Comparison of ENCODE assay signal across 29 cellular contexts in genomic region chr19:17004386-17004785, GRCh38. TPM values are rescaled to one million over a fixed set of nuclear protein-coding genes. Genes with fewer than 3 reads are reported as not detected.
"Had no signal": no experiment of that assay in that cellular context is flagged by ENCODE, and none has a peak within 500 bp of the region (broad histone marks: within the 10 kb centered on the region; RNA-seq: fewer than 3 reads in every experiment).

No MANE protein-coding gene starts in this region.

- H3K27me3 ChIP-seq: colonic mucosa, gastrocnemius medialis, heart right ventricle, left lung had no signal

- FAIRE-seq: endometrium, islet of Langerhans, keratinocyte had no signal

- H3K4me1 ChIP-seq: colonic mucosa, esophagus squamous epithelium, gastrocnemius medialis, heart right ventricle, left lung, lower lobe of right lung had no signal

- H3K36me3 Mint-ChIP-seq: naive B cell had no signal

- H3K9me3 ChIP-seq: colonic mucosa, esophagus squamous epithelium, gastrocnemius medialis, left lung, lower lobe of right lung, mucosa of descending colon had no signal

- H3K27ac ChIP-seq: colonic mucosa, epithelial cell of prostate, esophagus squamous epithelium, gastrocnemius medialis, heart right ventricle, left lung, lower lobe of right lung had no signal

- H3K27me3 Mint-ChIP-seq: effector memory CD8-positive, alpha-beta T cell had no signal

- DNase-seq: colonic mucosa; cortex of kidney; effector CD8-positive, alpha-beta T cell; effector memory CD8-positive, alpha-beta T cell; erythroblast; esophagus squamous epithelium; foreskin fibroblast; foreskin melanocyte; gastrocnemius medialis; glutamatergic neuron; head of caudate nucleus; heart right ventricle; hippocampal formation; left cardiac atrium; left ventricle myocardium superior; lower lobe of right lung; mesenchymal stem cell; mucosa of descending colon; naive B cell had no signal

- H3K9me3 Mint-ChIP-seq: dendritic cell treated with granulocyte-macrophage colony-stimulating factor and Interleukin-4, amounts not matched to agents 40 ng/mL and 50 ng/mL, for 4 days; effector memory CD8-positive, alpha-beta T cell; endodermal cell; mesothelial cell of epicardium had no signal

- H3K4me3 ChIP-seq: colonic mucosa, esophagus squamous epithelium, gastrocnemius medialis, heart right ventricle, left lung, lower lobe of right lung, mucosa of descending colon had no signal

- H3K4me3 Mint-ChIP-seq: dendritic cell treated with granulocyte-macrophage colony-stimulating factor and Interleukin-4, amounts not matched to agents 40 ng/mL and 50 ng/mL, for 4 days; effector memory CD8-positive, alpha-beta T cell; endodermal cell; mesothelial cell of epicardium; naive B cell had no signal

- H3K4me1 Mint-ChIP-seq: endodermal cell, mesothelial cell of epicardium had no signal

- ATAC-seq: effector memory CD8-positive, alpha-beta T cell; esophagus mucosa; gastrocnemius medialis; heart right ventricle; left cardiac atrium; left lung; left ventricle myocardium superior; lower lobe of right lung; mucosa of descending colon had no signal

- H3K27ac Mint-ChIP-seq: dendritic cell treated with granulocyte-macrophage colony-stimulating factor and Interleukin-4, amounts not matched to agents 40 ng/mL and 50 ng/mL, for 4 days; endodermal cell; mesothelial cell of epicardium had no signal

- H3K36me3 ChIP-seq: colonic mucosa, esophagus squamous epithelium, gastrocnemius medialis, heart right ventricle, left lung, lower lobe of right lung had no signal

RNA-seq across cellular contexts. Expression of gene CPAMD8, which starts 22.2 kb away (rescaled TPM):
- total RNA-seq: myocyte had no signal
